Comparison of ENCODE assay signal across 9 cellular contexts in genomic region chr20:63705232-63706026, GRCh38. TPM values are rescaled to one million over a fixed set of nuclear protein-coding genes. Genes with fewer than 3 reads are reported as not detected.
DNase-seq lines count a peak whose midpoint lies in the region; ATAC-seq, FAIRE-seq and TF ChIP-seq lines count a peak whose summit lies in the region.
"Had no signal": no experiment of that assay in that cellular context is flagged by ENCODE, and none has a peak within 500 bp of the region (broad histone marks: within the 10 kb centered on the region; RNA-seq: fewer than 3 reads in every experiment).

No MANE protein-coding gene starts in this region.

- TF ChIP-seq CTCF in RWPE1 (conservative IDR thresholded peaks at IDR 0.05; ENCODE audit: low read depth) (no peak), endothelial cell (IDR thresholded peaks at IDR 0.05; ENCODE audit: unreplicated experiment) (no peak)

- peak overlapping the region; percentile 24 for H3K27ac Mint-ChIP-seq in endothelial cell (ENCODE audit: unreplicated experiment)

- DNase-seq in activated T-cell treated with anti-CD3 and anti-CD28 coated beads, Interleukin-2, amount 50 U/mL, for 4 hours, result no peak
- DNase-seq in activated T-cell treated with anti-CD3 and anti-CD28 coated beads for 4 hours (no peak), RWPE1 (ENCODE audit: low spot score) (no peak), endothelial cell (ENCODE audit: low spot score) (no peak), RCC 7860 (ENCODE audit: low spot score) (no peak), DMS53 (lab: John Stamatoyannopoulos, UW) (no peak)
- peak; percentile 18 for DNase-seq in stimulated activated CD8-positive, alpha-beta memory T cell treated with anti-CD3 and anti-CD28 coated beads, Interleukin-4, amount 100 ng/mL, for 48 hours
- DNase-seq: activated T-cell treated with anti-CD3 and anti-CD28 coated beads, Interleukin-2, amount 50 U/mL, for 1 hour had no signal

- no peak for FAIRE-seq in RCC 7860 (lab: Jason Lieb, UNC)

- H3K9me3 Mint-ChIP-seq in activated T-cell treated with anti-CD3 and anti-CD28 coated beads, Interleukin-2, amount 50 U/mL, for 4 hours, result no peaks in the 10 kb centered on the region
- H3K9me3 Mint-ChIP-seq in endothelial cell (ENCODE audit: unreplicated experiment), result no peaks in the 10 kb centered on the region

- no peaks in the 10 kb centered on the region for H3K27me3 Mint-ChIP-seq in activated T-cell treated with anti-CD3 and anti-CD28 coated beads, Interleukin-2, amount 50 U/mL, for 4 hours (ENCODE audit: low read depth)
- peaks cover 14% of the 10 kb centered on the region for H3K27me3 Mint-ChIP-seq in endothelial cell (ENCODE audit: unreplicated experiment)

- H3K36me3 Mint-ChIP-seq in activated T-cell treated with anti-CD3 and anti-CD28 coated beads, Interleukin-2, amount 50 U/mL, for 4 hours (ENCODE audit: insufficient read depth), result peaks cover 18% of the 10 kb centered on the region
- peaks cover 21% of the 10 kb centered on the region for H3K36me3 Mint-ChIP-seq in endothelial cell (ENCODE audit: low read depth, unreplicated experiment)

- H3K4me3 Mint-ChIP-seq in activated T-cell treated with anti-CD3 and anti-CD28 coated beads, Interleukin-2, amount 50 U/mL, for 4 hours, result peak overlapping the region; percentile 38
- peak overlapping the region; percentile 81 for H3K4me3 Mint-ChIP-seq in endothelial cell (ENCODE audit: unreplicated experiment)

- ATAC-seq in activated T-cell treated with anti-CD3 and anti-CD28 coated beads, Interleukin-2, amount 50 U/mL, for 4 hours, result no peak
- no peak for ATAC-seq in HG03025 (IDR thresholded peaks at IDR 0.05; ENCODE audit: low FRiP score, unreplicated experiment)

- CTCF ChIA-PET in RWPE1 (lab: Yijun Ruan, JAX), result interaction anchor here (0.8 to 2.7 kb wide), 6 partner anchors 9 to 275 kb away, joined by 3 to 8 read pairs (median 4); partner anchors contain the start of genes PTK6 and TNFRSF6B

- peaks cover 36% of the 10 kb centered on the region for H3K4me1 Mint-ChIP-seq in activated T-cell treated with anti-CD3 and anti-CD28 coated beads, Interleukin-2, amount 50 U/mL, for 4 hours (ENCODE audit: low read depth)
- peaks cover 13% of the 10 kb centered on the region for H3K4me1 Mint-ChIP-seq in endothelial cell (ENCODE audit: unreplicated experiment)

- POLR2A ChIA-PET in RWPE1 (lab: Yijun Ruan, JAX; ENCODE audit: low non-redundant PET), result interaction anchor here (1.1 kb wide), 1 partner anchor 14 kb away, joined by 7 read pairs; no protein-coding TSS in a partner anchor

- peak overlapping the region; percentile 97 for H3K27ac ChIP-seq in RWPE1

RNA-seq across cellular contexts. Expression of gene ARFRP1, which starts 2.3 kb away (rescaled TPM):
- total RNA-seq in activated T-cell treated with anti-CD3 and anti-CD28 coated beads, Interleukin-2, amount 50 U/mL, for 4 hours, result 10 to 100 TPM; 62.1 to 67.1 (median 63.5) TPM
- 33.4 TPM for total RNA-seq in endothelial cell (ENCODE audit: unreplicated experiment)

RNA-seq across cellular contexts. Expression of gene ZGPAT, which starts 2.4 kb away (rescaled TPM):
- total RNA-seq in activated T-cell treated with anti-CD3 and anti-CD28 coated beads, Interleukin-2, amount 50 U/mL, for 4 hours, result 10 to 100 TPM; 38.1 to 43.9 (median 42.0) TPM
- total RNA-seq in endothelial cell (ENCODE audit: unreplicated experiment), result 34.9 TPM

RNA-seq across cellular contexts. Expression of gene TNFRSF6B, which starts 9.0 kb away (rescaled TPM):
- under 1 TPM in 1 of 3 donors, not detected in 2; 0.47 TPM for total RNA-seq in activated T-cell treated with anti-CD3 and anti-CD28 coated beads, Interleukin-2, amount 50 U/mL, for 4 hours
- not detected for total RNA-seq in endothelial cell (ENCODE audit: unreplicated experiment)

RNA-seq across cellular contexts. Expression of gene LIME1, which starts 31.0 kb away (rescaled TPM):
- total RNA-seq in activated T-cell treated with anti-CD3 and anti-CD28 coated beads, Interleukin-2, amount 50 U/mL, for 4 hours, result 10 to 100 TPM in 1 of 3 donors, 1 to 10 TPM in 2; 7.1 to 10.4 (median 9.3) TPM
- 8.1 TPM for total RNA-seq in endothelial cell (ENCODE audit: unreplicated experiment)

RNA-seq across cellular contexts. Expression of gene SLC2A4RG, which starts 34.1 kb away (rescaled TPM):
- total RNA-seq in activated T-cell treated with anti-CD3 and anti-CD28 coated beads, Interleukin-2, amount 50 U/mL, for 4 hours, result 10 to 100 TPM; 17.2 to 18.1 (median 17.3) TPM
- total RNA-seq in endothelial cell (ENCODE audit: unreplicated experiment), result 69.6 TPM
